ENCODE assay signal across 15 cellular contexts in the genomic region with DNA sequence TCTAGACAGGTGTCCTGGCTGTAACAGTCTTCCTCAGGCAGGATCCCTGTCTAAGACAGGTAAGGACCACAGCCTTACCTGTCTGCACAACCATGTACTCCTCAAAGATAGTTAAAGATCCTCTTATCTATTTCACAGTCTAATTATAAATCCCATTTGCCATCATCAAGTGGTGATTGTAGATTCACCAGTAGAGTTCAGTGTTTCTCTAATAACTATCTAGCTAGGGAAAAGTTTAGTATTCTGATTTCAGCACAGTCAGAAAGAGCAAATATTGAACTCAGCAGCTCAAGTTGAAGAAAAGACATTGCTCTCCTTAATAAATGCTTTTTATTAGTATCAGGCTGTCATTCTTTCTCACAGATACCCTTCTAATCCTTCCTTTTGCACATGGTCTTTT.
DNase-seq lines count a peak whose midpoint lies in the region; TF ChIP-seq lines count a peak whose summit lies in the region.
"Had no signal": no experiment of that assay in that cellular context is flagged by ENCODE, and none has a peak within 500 bp of the region (broad histone marks: within the 10 kb centered on the region; RNA-seq: fewer than 3 reads in every experiment).

No MANE protein-coding gene starts in this region.

- peak; percentile 67 for TF ChIP-seq RAD21 in neural cell (conservative IDR thresholded peaks at IDR 0.05)

- no peak overlapping the region for H2AFZ ChIP-seq in neural cell (ENCODE audit: low read depth, low read length)

- no peak for TF ChIP-seq EP300 in neural cell (conservative IDR thresholded peaks at IDR 0.05; ENCODE audit: poor library complexity, severe bottlenecking)

- H3K27me3 ChIP-seq in dorsolateral prefrontal cortex (no peaks in the 10 kb centered on the region), neural cell (ENCODE audit: insufficient read depth, low read depth, low read length) (no peaks in the 10 kb centered on the region)
- H3K27me3 ChIP-seq: heart left ventricle, MG63, sigmoid colon, stomach had no signal

- no peak overlapping the region for H3K27ac ChIP-seq in dorsolateral prefrontal cortex
- H3K27ac ChIP-seq in neural cell (ENCODE audit: low read length) = no peak overlapping the region
- H3K27ac ChIP-seq: heart left ventricle, sigmoid colon, stomach had no signal

- H3K4me2 ChIP-seq in neural cell (ENCODE audit: low read length) = no peak overlapping the region

- intact Hi-C loops in dorsolateral prefrontal cortex (cut with DNase I) = no loop called here

- H3F3A ChIP-seq in neural cell (ENCODE audit: insufficient read depth, low read length, poor library complexity, severe bottlenecking) = no peaks in the 10 kb centered on the region

- H3K9ac ChIP-seq in neural cell (ENCODE audit: low read length) = no peak overlapping the region

- no peaks in the 10 kb centered on the region for H3K9me2 ChIP-seq in neural cell (ENCODE audit: insufficient read depth, low read length)

- H4K20me1 ChIP-seq in neural cell (ENCODE audit: insufficient read depth) = no peaks in the 10 kb centered on the region

- no peaks in the 10 kb centered on the region for H3K36me3 ChIP-seq in neural cell (ENCODE audit: insufficient read depth, low read length)
- H3K36me3 ChIP-seq: heart left ventricle, MG63, sigmoid colon, stomach had no signal

- in situ Hi-C loops in G401 (cut with HindIII; ENCODE audit: low sequenced_read_pairs) = no loop called here

- no peaks in the 10 kb centered on the region for H3K79me2 ChIP-seq in neural cell (replicated peaks; ENCODE audit: insufficient read depth, low read length)

- no peaks in the 10 kb centered on the region for H3K9me3 ChIP-seq in neural cell (ENCODE audit: low read length)
- H3K9me3 ChIP-seq: heart left ventricle, MG63, sigmoid colon, stomach had no signal

- H3K4me3 ChIP-seq in dorsolateral prefrontal cortex (no peak overlapping the region), neural cell (ENCODE audit: low read length) (no peak overlapping the region)
- H3K4me3 ChIP-seq: heart left ventricle, MG63, sigmoid colon, stomach had no signal

- peak; percentile 22 for DNase-seq in G401 (ENCODE audit: low spot score)
- peak; percentile 100 for DNase-seq in NCI-H69 (lab: John Stamatoyannopoulos, UW)
- no peak for DNase-seq in dorsolateral prefrontal cortex
- DNase-seq in hypothalamus (lab: John Stamatoyannopoulos, UW) = no peak
- no peak for DNase-seq in SHP77 treated with DMSO at 0.1 percent for 48 hours (lab: John Stamatoyannopoulos, UW)
- DNase-seq in HPDE6-E6E7 (ENCODE audit: extremely low spot score) = no peak
- DNase-seq: CD8-positive, alpha-beta T cell; heart left ventricle; MG63; NCI-H2227 treated with DMSO at 0.1 percent for 48 hours; RPMI8226; sigmoid colon; stomach; T-helper 2 cell had no signal

- TF ChIP-seq CTCF in dorsolateral prefrontal cortex (IDR thresholded peaks at IDR 0.05 in 54 of 56, conservative IDR thresholded peaks at IDR 0.05 in 2 of 56; ENCODE audit: low read depth in 1 of 56, partially characterized antibody in 56 of 56) (peak in 31 of 56 donors; percentile 8 to 48 (median 26)), neural cell (IDR thresholded peaks at IDR 0.05; ENCODE audit: poor library complexity, severe bottlenecking) (peak; percentile 59)

TF ChIP-seq in neural cell, 6 proteins besides CTCF, POLR2A, EP300 and RAD21:
- TF ChIP-seq SMC3 (conservative IDR thresholded peaks at IDR 0.05; ENCODE audit: poor library complexity) = peak; percentile 63
- TF ChIP-seq POLR2AphosphoS5 (IDR thresholded peaks at IDR 0.05) = no peak
- TF ChIP-seq MXI1 (conservative IDR thresholded peaks at IDR 0.05; ENCODE audit: poor library complexity, severe bottlenecking) = no peak
TF ChIP-seq in neural cell: peak in this region for 1.

Comparison
In these comparisons a context has a peak if more than half of its experiments do, and no peak if none do; other contexts are left out.
1. DNase-seq: peak in G401 (single experiment) and NCI-H69 (single experiment); none in dorsolateral prefrontal cortex (0 of 10), hypothalamus (0 of 51), SHP77 treated with DMSO at 0.1 percent for 48 hours (single experiment) and HPDE6-E6E7 (single experiment).